10 cellular contexts compared by ENCODE assay signal in the genomic region with DNA sequence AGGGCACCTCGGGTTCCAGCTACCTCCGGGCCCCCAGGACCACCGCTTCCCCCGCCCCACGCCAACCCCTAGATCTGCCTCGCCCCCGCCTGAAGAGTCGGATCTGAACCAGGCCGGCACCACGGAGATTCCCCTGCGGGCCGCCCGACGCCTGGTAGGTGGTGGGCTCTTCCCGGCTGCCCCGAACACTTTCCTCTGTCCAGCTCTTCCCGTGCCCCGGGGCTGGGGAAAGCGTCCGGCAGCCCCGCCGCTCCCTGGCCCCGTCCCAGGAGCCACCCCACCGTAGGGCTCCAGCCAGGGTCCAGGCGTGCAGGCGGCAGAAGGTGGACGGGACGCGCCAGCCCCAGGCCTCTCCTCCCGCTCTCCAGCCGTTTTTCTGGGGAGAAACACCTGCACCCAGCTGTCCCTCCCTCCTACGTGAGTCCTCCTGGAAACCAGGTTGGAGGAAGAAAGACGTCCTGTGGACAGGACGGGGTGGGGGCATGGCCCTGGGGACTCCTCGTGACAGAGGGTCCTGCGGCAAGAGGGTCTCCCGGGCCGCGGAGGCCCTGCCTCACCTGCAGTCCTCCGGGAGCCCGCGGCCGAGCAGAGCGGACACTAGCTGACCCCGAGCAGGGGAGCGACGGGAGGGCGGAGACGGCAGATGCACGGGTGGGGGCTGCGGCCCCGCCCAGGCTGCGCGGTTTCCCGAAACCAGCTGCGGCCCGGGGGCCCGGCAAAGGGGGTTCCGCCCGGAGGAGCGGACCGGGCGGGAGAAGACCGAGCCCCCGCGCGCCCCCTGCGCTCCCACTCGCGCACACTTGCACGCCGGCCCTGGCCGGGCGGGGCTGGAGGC. TPM values are rescaled to one million over a fixed set of nuclear protein-coding genes. Genes with fewer than 3 reads are reported as not detected.
DNase-seq lines count a peak whose midpoint lies in the region; ATAC-seq and TF ChIP-seq lines count a peak whose summit lies in the region.
"Had no signal": no experiment of that assay in that cellular context is flagged by ENCODE, and none has a peak within 500 bp of the region (broad histone marks: within the 10 kb centered on the region; RNA-seq: fewer than 3 reads in every experiment).

A gene (minus strand): TSS at position 624 of the 835 bp plus-strand sequence. CDS start 3,795 bp downstream, outside the sequence.

- peak within 1 kb of the TSS; percentile 38 for H3K4me3 ChIP-seq in ectodermal cell (ENCODE audit: insufficient read depth, low read depth, low read length)
- no peak within 1 kb of the TSS for H3K4me3 ChIP-seq in mesendoderm (ENCODE audit: low read length)
- peak within 1 kb of the TSS; percentile 65 for H3K4me3 ChIP-seq in thoracic aorta

- no peaks in the 10 kb centered on the region for H3K9me3 ChIP-seq in ectodermal cell (ENCODE audit: control insufficient read depth, low read length)
- no peaks in the 10 kb centered on the region for H3K9me3 ChIP-seq in thoracic aorta

- no peak within 1 kb of the TSS for H2BK15ac ChIP-seq in mesendoderm (replicated peaks; ENCODE audit: low read depth)

- H3K4me1 ChIP-seq in ectodermal cell (ENCODE audit: control insufficient read depth, insufficient read depth, low read length) (no peaks in the 10 kb centered on the region), mesendoderm (ENCODE audit: control insufficient read depth, low read depth, low read length) (no peaks in the 10 kb centered on the region), thoracic aorta (ENCODE audit: control insufficient read depth in 1 of 2, low read depth in 2 of 2) (no peaks in the 10 kb centered on the region)

- no peak within 1 kb of the TSS for H3K23ac ChIP-seq in mesendoderm (ENCODE audit: low read length)

- no peak within 1 kb of the TSS for H3K4ac ChIP-seq in mesendoderm (ENCODE audit: low read depth, low read length)

- H3K36me3 ChIP-seq in ectodermal cell (ENCODE audit: control insufficient read depth, insufficient read depth, low read length), result no peaks in the 10 kb centered on the region
- H3K36me3 ChIP-seq in mesendoderm (ENCODE audit: control insufficient read depth, insufficient read depth, low read length), result no peaks in the 10 kb centered on the region
- no peaks in the 10 kb centered on the region for H3K36me3 ChIP-seq in thoracic aorta

- H3K4me2 ChIP-seq in mesendoderm (ENCODE audit: low read length), result peak within 1 kb of the TSS; percentile 38

- ATAC-seq in thoracic aorta (ENCODE audit: insufficient number of reproducible peaks, low FRiP score, low read depth), result no peak
- ATAC-seq in GM21737 (IDR thresholded peaks at IDR 0.05; ENCODE audit: unreplicated experiment), result no peak
- ATAC-seq: HCT116 had no signal

- DNase-seq in NCI-H2227 (lab: John Stamatoyannopoulos, UW; ENCODE audit: unreplicated experiment) (peak; percentile 53), NCI-H2227 treated with DMSO at 0.1 percent for 48 hours (lab: John Stamatoyannopoulos, UW) (no peak), mesendoderm (no peak), thoracic aorta (ENCODE audit: low spot score) (no peak), A172 (ENCODE audit: low spot score) (no peak)
- DNase-seq in stimulated activated naive CD4-positive, alpha-beta T cell (lab: John Stamatoyannopoulos, UW), result no peak
- DNase-seq: NCI-H526 treated with DMSO at 0.1 percent for 48 hours had no signal

- no peak within 1 kb of the TSS for H3K56ac ChIP-seq in mesendoderm (ENCODE audit: low read length)

- H3K79me2 ChIP-seq in mesendoderm (ENCODE audit: control insufficient read depth, insufficient read depth, low read length), result no peaks in the 10 kb centered on the region

- no peak within 1 kb of the TSS for H2BK120ac ChIP-seq in mesendoderm (ENCODE audit: low read depth, low read length)

- 5% methylated on average over 74 of the region's 74 CpGs for WGBS in ectodermal cell, 2 experiments
- WGBS in mesendoderm (ENCODE audit: extremely low coverage, insufficient coverage, low lambda C conversion rate), result no CpG with 5 or more reads among the region's 74 CpGs

- H3K27ac ChIP-seq in ectodermal cell (ENCODE audit: insufficient read depth, low read depth, low read length, poor library complexity, severe bottlenecking), result no peak within 1 kb of the TSS
- no peak within 1 kb of the TSS for H3K27ac ChIP-seq in mesendoderm (ENCODE audit: low read depth, low read length)
- no peak within 1 kb of the TSS for H3K27ac ChIP-seq in thoracic aorta

- no peak for TF ChIP-seq CTCF in thoracic aorta (IDR thresholded peaks at IDR 0.05)

- H2BK5ac ChIP-seq in mesendoderm (ENCODE audit: low read length), result no peak within 1 kb of the TSS

- H3K79me1 ChIP-seq in mesendoderm (ENCODE audit: low read length), result no peaks in the 10 kb centered on the region

- H3K27me3 ChIP-seq in ectodermal cell (ENCODE audit: control insufficient read depth, insufficient read depth, low read length, poor library complexity, severe bottlenecking) (peaks cover 52% of the 10 kb centered on the region), mesendoderm (ENCODE audit: insufficient read depth, low read length, poor library complexity) (peaks cover 33% of the 10 kb centered on the region), thoracic aorta (replicated peaks; ENCODE audit: insufficient read depth) (no peaks in the 10 kb centered on the region)

- no peak within 1 kb of the TSS for H4K5ac ChIP-seq in mesendoderm (ENCODE audit: low read length)

- no peak within 1 kb of the TSS for H4K8ac ChIP-seq in mesendoderm (ENCODE audit: low read depth, low read length)

- no peak within 1 kb of the TSS for H3K18ac ChIP-seq in mesendoderm (ENCODE audit: low read length)

- no peak within 1 kb of the TSS for H2AK5ac ChIP-seq in mesendoderm (ENCODE audit: low read length)

- no peak within 1 kb of the TSS for H3K9ac ChIP-seq in mesendoderm (ENCODE audit: low read length)

RNA-seq across cellular contexts. Expression of the gene that starts here (rescaled TPM):
- 1.2 TPM for polyA plus RNA-seq in ectodermal cell (2013, experiment 1 of 4)
- 0.96 TPM for polyA plus RNA-seq in ectodermal cell (2013, experiment 2 of 4)
- 3.3 TPM for polyA plus RNA-seq in ectodermal cell (2013, experiment 3 of 4)
- 3.1 TPM for polyA plus RNA-seq in ectodermal cell (2013, experiment 4 of 4)
- polyA plus RNA-seq in mesendoderm (2013, experiment 1 of 2), result 0.29 TPM
- polyA plus RNA-seq in mesendoderm (2013, experiment 2 of 2), result 0.28 TPM
- 10 to 100 TPM; 21.0 to 25.2 TPM for total RNA-seq in thoracic aorta
- not detected in 2 replicates for total RNA-seq in A172 (2014; rRNA removed; shearing (Covaris generic))

Comparison
In these comparisons a context has a peak if more than half of its experiments do, and no peak if none do; other contexts are left out.
1. RNA of the gene that starts here (total RNA-seq): 21.0 to 25.2 TPM in thoracic aorta; not detected in A172; every median in the first group is over 10 times any median in the second.